Comparison of ENCODE assay signal across 8 cellular contexts in genomic region chr10:86711957-86712708, GRCh38. TPM values are rescaled to one million over a fixed set of nuclear protein-coding genes. Genes with fewer than 3 reads are reported as not detected.
DNase-seq lines count a peak whose midpoint lies in the region; ATAC-seq and TF ChIP-seq lines count a peak whose summit lies in the region.

No MANE protein-coding gene starts in this region.

- no peaks in the 10 kb centered on the region for H3K27me3 Mint-ChIP-seq in T-cell

- H3K36me3 Mint-ChIP-seq in T-cell: no peaks in the 10 kb centered on the region

- H3K4me3 ChIP-seq in epithelial cell of esophagus (ENCODE audit: low read length): peak overlapping the region; percentile 53

- TF ChIP-seq CTCF in GM20000 (IDR thresholded peaks at IDR 0.05; ENCODE audit: extremely low read depth, missing control alignments) (no peak), epithelial cell of esophagus (IDR thresholded peaks at IDR 0.05; ENCODE audit: insufficient read depth, low read depth, low read length, missing control alignments) (no peak)

- H3K4me3 Mint-ChIP-seq in T-cell: peak overlapping the region; percentile 75 to 89 (median 83)

- no peaks in the 10 kb centered on the region for H3K9me3 Mint-ChIP-seq in T-cell

- CTCF ChIA-PET in T-cell (lab: Charles Lee): interaction anchor here (0.5 to 1.5 kb wide), 6 partner anchors 18 to 188 kb away, joined by 3 to 9 read pairs (median 4); no protein-coding TSS in a partner anchor

- DNase-seq in NCI-H82 (lab: John Stamatoyannopoulos, UW) (peak; percentile 63), NCI-H82 treated with DMSO at 0.1 percent for 48 hours (lab: John Stamatoyannopoulos, UW; ENCODE audit: unreplicated experiment) (no peak), GM20000 (ENCODE audit: low spot score) (peak; percentile 85), HK-2 (ENCODE audit: unreplicated experiment) (peak; percentile 68), T-cell (peak in 13 of 34 experiments; percentile 7 to 51 (median 29)), epithelial cell of esophagus (ENCODE audit: low read depth) (no peak), myocyte (ENCODE audit: low read depth) (peak; percentile 55), NCI-H128 (lab: John Stamatoyannopoulos, UW; ENCODE audit: unreplicated experiment) (no peak)

- peak; percentile 2 to 8 (median 6) for ATAC-seq in T-cell (replicated peaks in 1 of 4)

- peak overlapping the region; percentile 83 to 89 for H3K27ac Mint-ChIP-seq in T-cell

- peaks cover 13 to 16% (median 14%) of the 10 kb centered on the region in 3 donors for H3K4me1 Mint-ChIP-seq in T-cell

- POLR2A ChIA-PET in T-cell (lab: Charles Lee): no interaction called here

RNA-seq across cellular contexts. Expression of gene LDB3, which starts 43.8 kb away (rescaled TPM):
- total RNA-seq in T-cell (under 1 TPM in 3 of 5 donors, not detected in 2; 0.07 to 0.16 (median 0.12) TPM), myocyte (107 and 137 TPM in 2 replicates)
- polyA plus RNA-seq in myocyte (2012): 62.2 TPM

RNA-seq across cellular contexts. Expression of gene BMPR1A, which starts 44.3 kb away (rescaled TPM):
- total RNA-seq in T-cell (10 to 100 TPM in 4 of 5 donors, 1 to 10 TPM in 1; 7.8 to 15.0 (median 11.4) TPM), myocyte (45.8 and 46.2 TPM in 2 replicates)
- 18.5 TPM for polyA plus RNA-seq in myocyte (2012)

RNA-seq across cellular contexts. Expression of gene OPN4, which starts 57.8 kb away (rescaled TPM):
- total RNA-seq in T-cell (not detected), myocyte (not detected in 2 replicates)
- not detected for polyA plus RNA-seq in myocyte (2012)

Comparison
In these comparisons a context has a peak if more than half of its experiments do, and no peak if none do; other contexts are left out.
1. DNase-seq: peak in NCI-H82 (single experiment), GM20000 (single experiment), HK-2 (single experiment) and myocyte (single experiment); none in NCI-H82 treated with DMSO at 0.1 percent for 48 hours (single experiment), epithelial cell of esophagus (single experiment) and NCI-H128 (single experiment).
2. RNA of gene LDB3, which starts 43.8 kb away (total RNA-seq): 107 to 137 TPM in myocyte; 0.07 to 0.16 TPM in T-cell; every median in the first group is over 10 times any median in the second.